In genomic region chrX:11531226-11531625, GRCh38 we compare ENCODE assay signal across 11 cellular contexts.
A peak's percentile ranks its signal among the peaks of the same experiment; 100 is the strongest.
DNase-seq lines count a peak whose midpoint lies in the region; ATAC-seq, FAIRE-seq and TF ChIP-seq lines count a peak whose summit lies in the region.
"Had no signal": no experiment of that assay in that cellular context is flagged by ENCODE, and none has a peak within 500 bp of the region (broad histone marks: within the 10 kb centered on the region; RNA-seq: fewer than 3 reads in every experiment).

No MANE protein-coding gene starts in this region.

- CTCF ChIA-PET in HEK293T (lab: Yijun Ruan, JAX) = interaction anchor here (1.2 kb wide), 1 partner anchor 256 kb away, joined by 4 read pairs; no protein-coding TSS in a partner anchor

- no peak overlapping the region for H3K4me3 Mint-ChIP-seq in activated T-cell treated with anti-CD3 and anti-CD28 coated beads, Interleukin-2, amount 50 U/mL, for 72 hours
- H3K4me3 Mint-ChIP-seq: activated CD4-positive, alpha-beta memory T cell treated with anti-CD3 and anti-CD28 coated beads, Interleukin-2, amount 10 ng/mL, durations not matched to agents 7 days and 5 days had no signal

- H3K36me3 Mint-ChIP-seq in activated T-cell treated with anti-CD3 and anti-CD28 coated beads, Interleukin-2, amount 50 U/mL, for 72 hours (ENCODE audit: insufficient read depth in 2 of 2) = no peaks in the 10 kb centered on the region

- H3K27me3 Mint-ChIP-seq in activated T-cell treated with anti-CD3 and anti-CD28 coated beads, Interleukin-2, amount 50 U/mL, for 72 hours (ENCODE audit: low read depth) = peaks cover 8% of the 10 kb centered on the region

- H3K9me3 Mint-ChIP-seq in activated T-cell treated with anti-CD3 and anti-CD28 coated beads, Interleukin-2, amount 50 U/mL, for 72 hours = no peaks in the 10 kb centered on the region
- H3K9me3 Mint-ChIP-seq: activated CD4-positive, alpha-beta memory T cell treated with anti-CD3 and anti-CD28 coated beads, Interleukin-2, amount 10 ng/mL, durations not matched to agents 7 days and 5 days had no signal

- H3K4me1 Mint-ChIP-seq in activated T-cell treated with anti-CD3 and anti-CD28 coated beads, Interleukin-2, amount 50 U/mL, for 72 hours (ENCODE audit: low read depth) = no peaks in the 10 kb centered on the region
- H3K4me1 Mint-ChIP-seq: activated CD4-positive, alpha-beta memory T cell treated with anti-CD3 and anti-CD28 coated beads, Interleukin-2, amount 10 ng/mL, durations not matched to agents 7 days and 5 days had no signal

- TF ChIP-seq CTCF in GM12873 (IDR thresholded peaks at IDR 0.05; ENCODE audit: insufficient read depth, low read depth, low read length, missing control alignments) (peak; percentile 33), VCaP (conservative IDR thresholded peaks at IDR 0.05) (peak; percentile 70)

- H3K27ac Mint-ChIP-seq in activated T-cell treated with anti-CD3 and anti-CD28 coated beads, Interleukin-2, amount 50 U/mL, for 72 hours = no peak overlapping the region
- H3K27ac Mint-ChIP-seq: activated CD4-positive, alpha-beta memory T cell treated with anti-CD3 and anti-CD28 coated beads, Interleukin-2, amount 10 ng/mL, durations not matched to agents 7 days and 5 days had no signal

- DNase-seq in activated T-cell treated with anti-CD3 and anti-CD28 coated beads, Interleukin-2, amount 50 U/mL, for 72 hours = no peak
- no peak for DNase-seq in islet precursor cell
- DNase-seq in HEK293T (ENCODE audit: extremely low spot score) = no peak
- DNase-seq: activated CD4-positive, alpha-beta memory T cell treated with anti-CD3 and anti-CD28 coated beads, Interleukin-2, amount 10 ng/mL, durations not matched to agents 7 days and 5 days; Karpas-422 had no signal

- ATAC-seq in GM19328 (IDR thresholded peaks at IDR 0.05; ENCODE audit: unreplicated experiment) = no peak
- ATAC-seq in activated T-cell treated with anti-CD3 and anti-CD28 coated beads, Interleukin-2, amount 50 U/mL, for 72 hours (replicated peaks in 1 of 2) = no peak

- H3K27ac ChIP-seq in VCaP = peak overlapping the region; percentile 20; the same call in 1 of the 2 replicates
- H3K27ac ChIP-seq: parathyroid adenoma had no signal

- POLR2A ChIA-PET in HEK293T (lab: Yijun Ruan, JAX) = no interaction called here

- FAIRE-seq in A204.1 (lab: Jason Lieb, UNC) (peak; percentile 11), islet of Langerhans (lab: Jason Lieb, UNC) (peak; percentile 84)

TF ChIP-seq in HEK293T, 16 proteins besides CTCF, POLR2A, EP300 and RAD21:
- no peak for TF ChIP-seq NFRKB (IDR thresholded peaks at IDR 0.05)
- TF ChIP-seq L3MBTL2 (conservative IDR thresholded peaks at IDR 0.05) = no peak
- no peak for TF ChIP-seq ARNT (IDR thresholded peaks at IDR 0.05)
- no peak for TF ChIP-seq CTBP1 (IDR thresholded peaks at IDR 0.05; ENCODE audit: borderline replicate concordance)
- no peak for TF ChIP-seq TARDBP (IDR thresholded peaks at IDR 0.05)
- no peak for TF ChIP-seq FOXA1 (IDR thresholded peaks at IDR 0.05)
